In genomic region chr10:62852961-62853702, GRCh38 we compare ENCODE assay signal across 9 cellular contexts. TPM values are rescaled to one million over a fixed set of nuclear protein-coding genes. Genes with fewer than 3 reads are reported as not detected.
A peak's percentile ranks its signal among the peaks of the same experiment; 100 is the strongest.
DNase-seq lines count a peak whose midpoint lies in the region; ATAC-seq and TF ChIP-seq lines count a peak whose summit lies in the region.
"Had no signal": no experiment of that assay in that cellular context is flagged by ENCODE, and none has a peak within 500 bp of the region (broad histone marks: within the 10 kb centered on the region; RNA-seq: fewer than 3 reads in every experiment).

No MANE protein-coding gene starts in this region.

- peak; percentile 67 for ATAC-seq in GM18861 (IDR thresholded peaks at IDR 0.05; ENCODE audit: unreplicated experiment)
- peak; percentile 74 for ATAC-seq in GM21723 (IDR thresholded peaks at IDR 0.05; ENCODE audit: unreplicated experiment)
- peak; percentile 90 for ATAC-seq in memory B cell (ENCODE audit: low read depth)
- ATAC-seq: HCT116 had no signal

- 50 to 58% methylated on average over 6 of the region's 6 CpGs for WGBS in esophagus squamous epithelium, 2 donors
- WGBS in adrenal gland, 4 donors, result 55 to 64% (median 63%) methylated on average over 6 of the region's 6 CpGs

- no peaks in the 10 kb centered on the region for H3K4me1 ChIP-seq in esophagus squamous epithelium
- no peaks in the 10 kb centered on the region for H3K4me1 ChIP-seq in adrenal gland (replicated peaks in 1 of 2)

- H3K27ac ChIP-seq in esophagus squamous epithelium (no peak overlapping the region), adrenal gland (no peak overlapping the region)

- H3K9me3 Mint-ChIP-seq in IgD-negative memory B cell, result peaks cover 2 to 13% (median 2%) of the 10 kb centered on the region in 3 donors
- no peaks in the 10 kb centered on the region for H3K9me3 Mint-ChIP-seq in memory B cell

- no peaks in the 10 kb centered on the region for H3K27me3 Mint-ChIP-seq in IgD-negative memory B cell
- H3K27me3 Mint-ChIP-seq in memory B cell, result no peaks in the 10 kb centered on the region

- TF ChIP-seq POLR2A in esophagus squamous epithelium (IDR thresholded peaks at IDR 0.05) (no peak), adrenal gland (IDR thresholded peaks at IDR 0.05) (no peak)

- H3K9me3 ChIP-seq in esophagus squamous epithelium, result peaks cover 0 to under 1% (median 0%) of the 10 kb centered on the region in 3 donors
- no peaks in the 10 kb centered on the region for H3K9me3 ChIP-seq in adrenal gland (replicated peaks in 1 of 3)

- TF ChIP-seq CTCF in esophagus squamous epithelium (IDR thresholded peaks at IDR 0.05) (no peak), adrenal gland (IDR thresholded peaks at IDR 0.05) (no peak)

- DNase-seq in memory B cell (ENCODE audit: low spot score in 2 of 2) (peak in 1 of 2 donors; percentile 12), esophagus squamous epithelium (lab: John Stamatoyannopoulos, UW) (no peak), AG20443 (ENCODE audit: low spot score) (no peak), NCI-H526 (lab: John Stamatoyannopoulos, UW) (no peak), adrenal gland (no peak)

- H3K27ac Mint-ChIP-seq in IgD-negative memory B cell, result peak overlapping the region in 1 of 3 donors; percentile 13
- H3K27ac Mint-ChIP-seq in memory B cell, result no peak overlapping the region

- intact Hi-C loops in esophagus squamous epithelium (cut with DNase I), result no loop called here
- intact Hi-C loops in adrenal gland (cut with DNase I), result no loop called here

- H3K4me3 ChIP-seq in esophagus squamous epithelium (no peak overlapping the region), adrenal gland (no peak overlapping the region)

- H3K27me3 ChIP-seq in esophagus squamous epithelium (no peaks in the 10 kb centered on the region), adrenal gland (no peaks in the 10 kb centered on the region)

- H3K36me3 ChIP-seq in esophagus squamous epithelium (no peaks in the 10 kb centered on the region), adrenal gland (replicated peaks in 1 of 2) (no peaks in the 10 kb centered on the region)

- H3K4me1 Mint-ChIP-seq in IgD-negative memory B cell (peaks cover 35 to 46% (median 37%) of the 10 kb centered on the region in 3 donors), memory B cell (peaks cover 32% of the 10 kb centered on the region)

- H3K4me3 Mint-ChIP-seq in IgD-negative memory B cell, result peak overlapping the region in 3 of 4 donors; percentile 13 to 85 (median 73)
- H3K4me3 Mint-ChIP-seq in memory B cell, result peak overlapping the region; percentile 24

- H3K36me3 Mint-ChIP-seq in IgD-negative memory B cell, result peaks cover 2% of the 10 kb centered on the region
- no peaks in the 10 kb centered on the region for H3K36me3 Mint-ChIP-seq in memory B cell

RNA-seq across cellular contexts. Expression of gene EGR2, which starts 37.0 kb away (rescaled TPM):
- polyA plus RNA-seq in IgD-negative memory B cell, result 2.6 TPM
- total RNA-seq in esophagus squamous epithelium, result under 1 TPM; under 0.01 to 0.62 (median 0.48) TPM
- total RNA-seq in adrenal gland, result 1 to 10 TPM in 4 of 8 donors, under 1 TPM in 4; 0.24 to 6.8 (median 0.84) TPM
- 1 to 10 TPM; 1.8 to 4.2 (median 2.3) TPM for polyA plus RNA-seq in adrenal gland

RNA-seq across cellular contexts. Expression of gene ADO, which starts 48.6 kb away (rescaled TPM):
- polyA plus RNA-seq in IgD-negative memory B cell (3.4 TPM), adrenal gland (10 to 100 TPM in 1 of 3 donors, 1 to 10 TPM in 2; 5.3 to 24.9 (median 5.6) TPM)
- total RNA-seq in esophagus squamous epithelium (10 to 100 TPM in 3 of 4 donors, 1 to 10 TPM in 1; 10.0 to 16.0 (median 13.8) TPM), adrenal gland (10 to 100 TPM; 18.8 to 27.2 (median 23.7) TPM)
